Comparison of ENCODE assay signal across 8 cellular contexts in genomic region chr15:28935316-28935715, GRCh38. TPM values are rescaled to one million over a fixed set of nuclear protein-coding genes. Genes with fewer than 3 reads are reported as not detected.
DNase-seq lines count a peak whose midpoint lies in the region; ATAC-seq and TF ChIP-seq lines count a peak whose summit lies in the region.

No MANE protein-coding gene starts in this region.

- no peaks in the 10 kb centered on the region for H3K79me1 ChIP-seq in mesendoderm (ENCODE audit: low read length)

- H3K4me3 ChIP-seq in CD8-positive, alpha-beta T cell (ENCODE audit: low read depth, low read length) = peak overlapping the region; percentile 13
- no peak overlapping the region for H3K4me3 ChIP-seq in mesendoderm (ENCODE audit: low read length)

- no peak overlapping the region for H3K18ac ChIP-seq in mesendoderm (ENCODE audit: low read length)

- no peak overlapping the region for H2BK15ac ChIP-seq in mesendoderm (replicated peaks; ENCODE audit: low read depth)

- no peaks in the 10 kb centered on the region for H3K27me3 ChIP-seq in CD8-positive, alpha-beta T cell (ENCODE audit: insufficient read depth, low read length)
- no peaks in the 10 kb centered on the region for H3K27me3 ChIP-seq in mesendoderm (ENCODE audit: insufficient read depth, low read length, poor library complexity)

- no peaks in the 10 kb centered on the region for H3K9me3 ChIP-seq in CD8-positive, alpha-beta T cell (ENCODE audit: low read length)

- intact Hi-C loops in CD8-positive, alpha-beta T cell (cut with DNase I, micrococcal nuclease) = loop anchor here (1.0 to 5.0 kb wide), 4 partner anchors 15 to 48 kb away; partner anchors contain the start of gene APBA2 (in 1 of the 2)

- CTCF ChIA-PET in CD8-positive, alpha-beta T cell (lab: Charles Lee) = interaction anchor here (0.6 to 3.6 kb wide), 23 partner anchors 9 to 154 kb away, joined by 3 to 37 read pairs (median 4); no protein-coding TSS in a partner anchor

- peaks cover 89% of the 10 kb centered on the region for H3K4me1 Mint-ChIP-seq in CD8-positive, alpha-beta T cell (ENCODE audit: low read depth)

- peaks cover 35% of the 10 kb centered on the region for H3K36me3 Mint-ChIP-seq in CD8-positive, alpha-beta T cell

- no peaks in the 10 kb centered on the region for H3K9me3 Mint-ChIP-seq in CD8-positive, alpha-beta T cell

- whole genome bisulfite sequencing in mesendoderm (ENCODE audit: extremely low coverage, insufficient coverage, low lambda C conversion rate) = no CpG with 5 or more reads among the region's 6 CpGs

- no peak overlapping the region for H2AK5ac ChIP-seq in mesendoderm (ENCODE audit: low read length)

- no peaks in the 10 kb centered on the region for H3K27me3 Mint-ChIP-seq in CD8-positive, alpha-beta T cell (ENCODE audit: low read depth)

- TF ChIP-seq CTCF in CD8-positive, alpha-beta T cell (IDR thresholded peaks at IDR 0.05) = peak; percentile 61

- H3K27ac ChIP-seq in CD8-positive, alpha-beta T cell (ENCODE audit: low read depth, low read length) = no peak overlapping the region
- no peak overlapping the region for H3K27ac ChIP-seq in mesendoderm (ENCODE audit: low read depth, low read length)

- H3K4me3 Mint-ChIP-seq in CD8-positive, alpha-beta T cell = peak overlapping the region; percentile 63

- H3K79me2 ChIP-seq in mesendoderm (ENCODE audit: control insufficient read depth, insufficient read depth, low read length) = no peaks in the 10 kb centered on the region

- peaks cover 70% of the 10 kb centered on the region for H3K4me1 ChIP-seq in CD8-positive, alpha-beta T cell (ENCODE audit: insufficient read depth, low read length)
- H3K4me1 ChIP-seq in mesendoderm (ENCODE audit: control insufficient read depth, low read depth, low read length) = no peaks in the 10 kb centered on the region

- H3K4ac ChIP-seq in mesendoderm (ENCODE audit: low read depth, low read length) = no peak overlapping the region

- H4K8ac ChIP-seq in mesendoderm (ENCODE audit: low read depth, low read length) = no peak overlapping the region

- H4K5ac ChIP-seq in mesendoderm (ENCODE audit: low read length) = no peak overlapping the region

- ATAC-seq in CD8-positive, alpha-beta T cell = peak; percentile 67
- no peak for ATAC-seq in HG02852 (IDR thresholded peaks at IDR 0.05; ENCODE audit: unreplicated experiment)
- ATAC-seq in GM18873 (IDR thresholded peaks at IDR 0.05; ENCODE audit: low FRiP score, unreplicated experiment) = no peak

- peak overlapping the region; percentile 96 for H3K27ac Mint-ChIP-seq in CD8-positive, alpha-beta T cell

- POLR2A ChIA-PET in CD8-positive, alpha-beta T cell (lab: Charles Lee) = interaction anchor here (0.9 kb wide), 2 partner anchors 10 to 15 kb away, joined by 3 to 4 read pairs; no protein-coding TSS in a partner anchor

- peak; percentile 35 to 80 (median 65) for DNase-seq in CD8-positive, alpha-beta T cell
- peak; percentile 66 to 71 for DNase-seq in Kasumi-1 (lab: John Stamatoyannopoulos, UW)
- peak; percentile 29 for DNase-seq in activated T-cell treated with anti-CD3 and anti-CD28 coated beads for 24 hours (ENCODE audit: low read depth)
- peak; percentile 72 for DNase-seq in mesendoderm
- DNase-seq in NCI-H2029 (lab: John Stamatoyannopoulos, UW) = no peak
- no peak for DNase-seq in SW480 (ENCODE audit: low spot score)

- H3K23ac ChIP-seq in mesendoderm (ENCODE audit: low read length) = no peak overlapping the region

- no peak overlapping the region for H2BK120ac ChIP-seq in mesendoderm (ENCODE audit: low read depth, low read length)

- no peak overlapping the region for H3K4me2 ChIP-seq in mesendoderm (ENCODE audit: low read length)

- no peak overlapping the region for H3K9ac ChIP-seq in mesendoderm (ENCODE audit: low read length)

- no peak overlapping the region for H2BK5ac ChIP-seq in mesendoderm (ENCODE audit: low read length)

- H3K56ac ChIP-seq in mesendoderm (ENCODE audit: low read length) = no peak overlapping the region

- H3K36me3 ChIP-seq in CD8-positive, alpha-beta T cell (ENCODE audit: insufficient read depth, low read length) = no peaks in the 10 kb centered on the region
- H3K36me3 ChIP-seq in mesendoderm (ENCODE audit: control insufficient read depth, insufficient read depth, low read length) = no peaks in the 10 kb centered on the region

RNA-seq across cellular contexts. Expression of gene APBA2, which starts 49.5 kb away (rescaled TPM):
- 100 to 1,000 TPM; 106 to 108 TPM for total RNA-seq in CD8-positive, alpha-beta T cell
- 6.6 TPM for polyA plus RNA-seq in mesendoderm (2013, experiment 1 of 2)
- polyA plus RNA-seq in mesendoderm (2013, experiment 2 of 2) = 7.2 TPM

Comparison
In these comparisons a context has a peak if more than half of its experiments do, and no peak if none do; other contexts are left out.
1. DNase-seq: peak in CD8-positive, alpha-beta T cell (7 of 7), Kasumi-1 (2 of 2), activated T-cell treated with anti-CD3 and anti-CD28 coated beads for 24 hours (single experiment) and mesendoderm (single experiment); none in NCI-H2029 (single experiment) and SW480 (single experiment).